ENCODE assay signal across 24 cellular contexts in the genomic region with DNA sequence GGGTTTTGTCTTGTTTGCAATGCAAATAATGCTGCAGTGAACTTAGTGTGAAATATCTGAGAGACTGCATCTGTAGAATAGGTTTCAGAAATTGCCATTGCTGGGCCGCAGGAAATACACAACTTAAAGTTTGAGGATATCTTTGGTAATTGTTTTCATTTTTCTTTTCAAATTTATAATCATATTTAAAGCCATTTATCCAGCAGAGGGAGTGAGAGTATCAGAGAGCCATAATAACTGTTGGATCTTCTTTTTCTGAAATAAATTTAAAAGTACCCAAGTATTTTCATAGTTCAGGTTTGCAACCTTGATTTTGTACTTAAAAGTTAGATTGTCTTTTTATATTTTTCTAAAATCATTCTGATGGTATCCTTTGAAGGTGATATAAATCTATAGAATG.
DNase-seq lines count a peak whose midpoint lies in the region; TF ChIP-seq lines count a peak whose summit lies in the region.
"Had no signal": no experiment of that assay in that cellular context is flagged by ENCODE, and none has a peak within 500 bp of the region (broad histone marks: within the 10 kb centered on the region; RNA-seq: fewer than 3 reads in every experiment).

No MANE protein-coding gene starts in this region.

- H3K27me3 ChIP-seq in breast epithelium (no peaks in the 10 kb centered on the region), smooth muscle cell (ENCODE audit: low read depth) (no peaks in the 10 kb centered on the region), esophagus squamous epithelium (no peaks in the 10 kb centered on the region)
- H3K27me3 ChIP-seq: BLaER1, heart left ventricle had no signal

- peaks cover 73% of the 10 kb centered on the region for H3K36me3 Mint-ChIP-seq in MCF 10A (ENCODE audit: insufficient read depth, unreplicated experiment)

- peak; percentile 11 for TF ChIP-seq CTCF in MCF 10A (IDR thresholded peaks at IDR 0.05; ENCODE audit: unreplicated experiment)
- TF ChIP-seq CTCF in breast epithelium (IDR thresholded peaks at IDR 0.05), result no peak
- TF ChIP-seq CTCF in fibroblast of mammary gland (conservative IDR thresholded peaks at IDR 0.05; ENCODE audit: control insufficient read depth, insufficient read depth, low read depth, low read length), result peak; percentile 18
- peak; percentile 14 for TF ChIP-seq CTCF in smooth muscle cell (IDR thresholded peaks at IDR 0.05; ENCODE audit: borderline replicate concordance, insufficient read depth, poor library complexity, severe bottlenecking)
- TF ChIP-seq CTCF in esophagus squamous epithelium (IDR thresholded peaks at IDR 0.05), result no peak

- POLR2A ChIA-PET in MCF 10A (lab: Yijun Ruan, JAX), result no interaction called here

- CTCF ChIA-PET in MCF 10A (lab: Yijun Ruan, JAX), result no interaction called here

- H3K79me2 ChIP-seq in smooth muscle cell (ENCODE audit: low read depth), result peaks cover 7% of the 10 kb centered on the region

- no peaks in the 10 kb centered on the region for H3K4me1 ChIP-seq in breast epithelium
- no peaks in the 10 kb centered on the region for H3K4me1 ChIP-seq in smooth muscle cell (ENCODE audit: low read depth)
- H3K4me1 ChIP-seq in esophagus squamous epithelium, result peaks cover 0 to 4% (median 0%) of the 10 kb centered on the region in 3 donors
- H3K4me1 ChIP-seq: BLaER1, Caco-2 had no signal

- H2AFZ ChIP-seq in smooth muscle cell (ENCODE audit: low read depth), result no peak overlapping the region

- TF ChIP-seq POLR2A in breast epithelium (IDR thresholded peaks at IDR 0.05) (no peak), esophagus squamous epithelium (IDR thresholded peaks at IDR 0.05) (no peak)

- H3K36me3 ChIP-seq in breast epithelium (peaks cover 9% of the 10 kb centered on the region), smooth muscle cell (ENCODE audit: low read depth) (peaks cover 57% of the 10 kb centered on the region), esophagus squamous epithelium (peaks cover 0 to 100% (median 14%) of the 10 kb centered on the region in 3 donors)

- no peak overlapping the region for H3K9ac ChIP-seq in smooth muscle cell (ENCODE audit: low read depth)
- H3K9ac ChIP-seq: BLaER1 had no signal

- H3K27ac Mint-ChIP-seq in MCF 10A (ENCODE audit: low read depth, unreplicated experiment), result no peak overlapping the region
- H3K27ac Mint-ChIP-seq: activated T-cell treated with anti-CD3 and anti-CD28 coated beads, Interleukin-2, amount 50 U/mL, for 72 hours had no signal

- no peaks in the 10 kb centered on the region for H3K27me3 Mint-ChIP-seq in MCF 10A (ENCODE audit: insufficient read depth, unreplicated experiment)

- peaks cover 8% of the 10 kb centered on the region for H3F3A ChIP-seq in smooth muscle cell (ENCODE audit: low read depth)

- DNase-seq in MCF 10A (ENCODE audit: unreplicated experiment), result no peak
- DNase-seq in breast epithelium (ENCODE audit: low spot score in 2 of 2), result no peak
- peak; percentile 34 for DNase-seq in NCI-H526 treated with DMSO at 0.1 percent for 48 hours (lab: John Stamatoyannopoulos, UW)
- DNase-seq in fibroblast of mammary gland (ENCODE audit: low read depth), result no peak
- no peak for DNase-seq in smooth muscle cell (lab: John Stamatoyannopoulos, UW; ENCODE audit: unreplicated experiment)
- no peak for DNase-seq in esophagus squamous epithelium (lab: John Stamatoyannopoulos, UW)
- DNase-seq in NCI-H1092 (lab: John Stamatoyannopoulos, UW), result no peak
- DNase-seq in NK-92 treated with Interleukin-12 subunit alpha and Interleukin-12 subunit beta, amount 100 ng/mL, for 24 hours (lab: John Stamatoyannopoulos, UW), result no peak
- DNase-seq: 8988T; activated CD4-positive, alpha-beta T cell treated with anti-CD3 and anti-CD28 coated beads for 4 hours; activated naive CD4-positive, alpha-beta T cell treated with Interleukin-2 at 50 U/mL for 16 hours; activated T-cell treated with anti-CD3 and anti-CD28 coated beads, Interleukin-2, amount 50 U/mL, for 72 hours; Caco-2; DMS79; endodermal cell; heart left ventricle; NCI-H1048; NCI-H187; NCI-H774; OCI-M1; SIG-M5; small intestine; stimulated activated CD4-positive, alpha-beta T cell treated with anti-CD3 and anti-CD28 coated beads, Interleukin-2, amount 100 ng/mL, for 24 hours had no signal

- 97% methylated on average over 1 of the region's 1 CpG for WGBS in smooth muscle cell (ENCODE audit: low lambda C conversion rate)
- WGBS in esophagus squamous epithelium, 2 donors, result 90 to 91% methylated on average over 1 of the region's 1 CpG

- BruUV-seq in MCF 10A (replicated peaks; lab: Mats Ljungman, UMichigan), result no TSS peak

- no peak overlapping the region for H3K4me2 ChIP-seq in smooth muscle cell
- H3K4me2 ChIP-seq: BLaER1 had no signal

- H3K4me1 Mint-ChIP-seq in MCF 10A (ENCODE audit: insufficient read depth, unreplicated experiment), result no peaks in the 10 kb centered on the region

- intact Hi-C loops in MCF 10A (cut with micrococcal nuclease) (loop anchor here (1.0 kb wide), 1 partner anchor 105 kb away; no protein-coding TSS in a partner anchor), breast epithelium (cut with DNase I; ENCODE audit: low total_unique reads) (no loop called here), esophagus squamous epithelium (cut with DNase I) (no loop called here)

- H3K4me3 ChIP-seq in breast epithelium (no peak overlapping the region), fibroblast of mammary gland (ENCODE audit: control insufficient read depth, low read depth, low read length) (no peak overlapping the region), smooth muscle cell (no peak overlapping the region), esophagus squamous epithelium (no peak overlapping the region)
- H3K4me3 ChIP-seq: BLaER1, heart left ventricle had no signal

- H4K20me1 ChIP-seq in smooth muscle cell (ENCODE audit: low read depth), result peaks cover 68% of the 10 kb centered on the region

- no peak overlapping the region for H3K4me3 Mint-ChIP-seq in MCF 10A (ENCODE audit: unreplicated experiment)
- H3K4me3 Mint-ChIP-seq: activated T-cell treated with anti-CD3 and anti-CD28 coated beads, Interleukin-2, amount 50 U/mL, for 72 hours; endodermal cell had no signal

- H3K9me3 ChIP-seq in breast epithelium, result no peaks in the 10 kb centered on the region
- no peaks in the 10 kb centered on the region for H3K9me3 ChIP-seq in smooth muscle cell (replicated peaks; ENCODE audit: low read depth)
- no peaks in the 10 kb centered on the region for H3K9me3 ChIP-seq in esophagus squamous epithelium
- H3K9me3 ChIP-seq: BLaER1, Caco-2, heart left ventricle had no signal

- no peaks in the 10 kb centered on the region for H3K9me3 Mint-ChIP-seq in MCF 10A (ENCODE audit: unreplicated experiment)
- H3K9me3 Mint-ChIP-seq: activated T-cell treated with anti-CD3 and anti-CD28 coated beads, Interleukin-2, amount 50 U/mL, for 72 hours; endodermal cell had no signal

- H3K27ac ChIP-seq in breast epithelium, result no peak overlapping the region
- H3K27ac ChIP-seq in smooth muscle cell (ENCODE audit: low read depth), result no peak overlapping the region
- no peak overlapping the region for H3K27ac ChIP-seq in esophagus squamous epithelium
- H3K27ac ChIP-seq: BLaER1, heart left ventricle had no signal

Comparison
In these comparisons a context has a peak if more than half of its experiments do, and no peak if none do; other contexts are left out.
1. CTCF ChIP-seq: peak in MCF 10A (single experiment), fibroblast of mammary gland (single experiment) and smooth muscle cell (single experiment); none in breast epithelium (0 of 3) and esophagus squamous epithelium (0 of 6).